Comparison of ENCODE assay signal across 22 cellular contexts in the genomic region with DNA sequence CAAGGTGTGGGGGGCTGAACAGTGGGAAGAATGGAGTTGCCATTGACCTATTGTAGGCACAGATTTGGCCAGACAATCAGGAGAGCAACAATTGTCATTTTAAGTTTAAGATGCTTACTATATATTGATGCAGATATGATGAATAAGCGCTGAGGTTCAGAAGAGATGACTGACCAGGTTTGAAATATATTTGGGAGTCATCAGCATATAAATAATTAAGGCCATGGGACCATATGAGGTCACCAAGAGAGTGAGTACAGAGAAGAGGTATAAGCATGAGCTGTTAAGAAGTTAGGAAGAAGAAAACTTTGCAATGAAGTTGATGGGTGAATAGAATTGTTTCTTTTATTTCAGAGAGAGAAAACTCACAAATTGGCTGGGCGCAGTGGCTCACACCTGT.
"Had no signal": no experiment of that assay in that cellular context is flagged by ENCODE, and none has a peak within 500 bp of the region (broad histone marks: within the 10 kb centered on the region; RNA-seq: fewer than 3 reads in every experiment).

No MANE protein-coding gene starts in this region.

- H3K36me3 Mint-ChIP-seq: activated naive CD8-positive, alpha-beta T cell had no signal

- H3K4me3 ChIP-seq: adrenal gland, ascending aorta, heart left ventricle, pancreas, tibial artery had no signal

- FAIRE-seq: colon, pancreas had no signal

- H3K4me3 Mint-ChIP-seq: activated naive CD8-positive, alpha-beta T cell; nephron progenitor cell; stimulated activated naive CD8-positive, alpha-beta T cell treated with anti-CD3 and anti-CD28 coated beads, Interleukin-15, amount 100 ng/mL, for 72 hours; T-helper 17 cell had no signal

- H3K9me3 ChIP-seq: adrenal gland, ascending aorta, heart left ventricle, pancreas, tibial artery had no signal

- H3K36me3 ChIP-seq: adrenal gland, ascending aorta, heart left ventricle, pancreas, tibial artery had no signal

- DNase-seq: activated CD4-positive, alpha-beta T cell treated with anti-CD3 and anti-CD28 coated beads for 4 hours; activated CD4-positive, alpha-beta T cell treated with anti-CD3 and anti-CD28 coated beads, Interleukin-2, amount 50 U/mL, for 48 hours; activated CD4-positive, CD25-positive, alpha-beta regulatory T cell; activated gamma-delta T cell treated with Interleukin-2 at 50 U/mL for 16 hours; adrenal gland; brain microvascular endothelial cell; central memory CD4-positive, alpha-beta T cell; heart left ventricle; islet precursor cell; left colon; mesenchymal stem cell; nephron progenitor cell; pancreas; right cardiac atrium; stimulated activated CD4-positive, alpha-beta T cell treated with anti-CD3 and anti-CD28 coated beads, Interleukin-12 subunit alpha, Interleukin-12 subunit beta, amount 100 ng/mL, for 4 hours; stimulated activated CD4-positive, alpha-beta T cell treated with anti-CD3 and anti-CD28 coated beads, Interleukin-4, amount 100 ng/mL, for 4 hours; stimulated activated naive CD8-positive, alpha-beta T cell treated with anti-CD3 and anti-CD28 coated beads, Interleukin-15, amount 100 ng/mL, for 72 hours; T-helper 17 cell; tibial artery had no signal

- H3K27me3 Mint-ChIP-seq: activated naive CD8-positive, alpha-beta T cell; stimulated activated naive CD8-positive, alpha-beta T cell treated with anti-CD3 and anti-CD28 coated beads, Interleukin-15, amount 100 ng/mL, for 72 hours; T-helper 17 cell had no signal

- H3K27ac ChIP-seq: adrenal gland, ascending aorta, brain microvascular endothelial cell, heart left ventricle, pancreas, tibial artery had no signal

- H3K27me3 ChIP-seq: adrenal gland, ascending aorta, brain microvascular endothelial cell, heart left ventricle, pancreas, tibial artery had no signal

- H3K9me3 Mint-ChIP-seq: nephron progenitor cell; stimulated activated naive CD8-positive, alpha-beta T cell treated with anti-CD3 and anti-CD28 coated beads, Interleukin-15, amount 100 ng/mL, for 72 hours had no signal

- ATAC-seq: heart left ventricle; left colon; pancreas; right cardiac atrium; stimulated activated naive CD8-positive, alpha-beta T cell treated with anti-CD3 and anti-CD28 coated beads, Interleukin-15, amount 100 ng/mL, for 72 hours; T-helper 17 cell had no signal

- H3K27ac Mint-ChIP-seq: nephron progenitor cell, T-helper 17 cell had no signal
